ENCODE assay signal across 8 cellular contexts in the genomic region with DNA sequence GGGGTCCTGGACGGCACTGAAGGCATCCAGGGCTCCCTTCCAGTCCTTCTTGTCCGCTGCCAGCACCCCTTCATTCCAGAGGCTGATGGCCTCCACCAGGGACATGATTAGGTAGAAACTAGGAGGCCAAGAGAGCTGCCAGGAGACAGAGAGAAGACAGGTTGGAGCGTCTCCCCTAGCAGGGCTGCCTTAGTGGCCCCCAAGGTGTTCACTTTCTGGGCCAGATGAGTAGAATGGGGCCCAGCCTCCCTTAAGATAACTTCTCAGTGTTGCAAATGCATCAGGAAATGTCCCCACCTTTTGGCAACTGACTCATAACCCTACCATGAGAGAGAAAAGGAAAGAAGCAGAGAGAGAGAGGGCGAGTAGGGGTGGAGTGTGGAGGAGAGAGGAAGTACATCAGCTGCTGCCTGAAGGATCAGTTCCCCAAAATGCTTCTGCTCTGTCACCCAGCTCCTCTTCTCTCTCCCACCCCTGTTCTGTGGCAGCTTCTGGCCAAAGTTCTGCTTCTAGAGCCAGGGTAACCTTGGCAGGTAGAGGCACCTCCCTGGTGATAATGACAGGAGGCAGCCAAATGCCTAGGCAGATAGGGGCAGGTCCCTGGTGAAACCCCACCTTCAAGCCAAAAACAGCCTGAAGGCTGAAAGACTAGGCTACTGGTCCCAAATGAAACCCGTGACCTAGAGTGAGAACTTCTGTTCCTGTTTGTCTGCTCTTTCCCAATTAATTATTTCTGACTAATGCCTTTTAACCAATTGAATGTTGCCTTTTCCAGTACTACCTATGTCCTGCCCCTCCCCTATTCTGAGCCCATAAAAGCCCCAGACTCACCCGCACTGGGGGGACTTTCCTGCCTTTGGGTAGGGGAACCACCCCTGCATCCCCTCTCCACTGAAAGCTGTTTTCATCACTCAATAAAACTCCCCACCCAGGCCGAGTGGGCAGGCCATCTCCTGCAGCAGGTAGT.
DNase-seq lines count a peak whose midpoint lies in the region; ATAC-seq and TF ChIP-seq lines count a peak whose summit lies in the region.

Gene NCF2 (minus strand): TSS at position 235 of the 967 bp plus-strand sequence. CDS start 130 bp downstream, at position 105.

- H3K4me3 ChIP-seq in choroid plexus epithelial cell (ENCODE audit: low read depth, low read length) = no peak within 1 kb of the TSS

- DNase-seq in NK-92 treated with Interleukin-12 subunit alpha and Interleukin-12 subunit beta, amount 100 ng/mL, for 24 hours (lab: John Stamatoyannopoulos, UW) = peak; percentile 44
- no peak for DNase-seq in NK-92 (lab: John Stamatoyannopoulos, UW; ENCODE audit: unreplicated experiment)
- DNase-seq in NOMO-1 treated with DMSO at 0.1 percent for 48 hours (lab: John Stamatoyannopoulos, UW; ENCODE audit: unreplicated experiment) = peak; percentile 99
- peak; percentile 29 for DNase-seq in choroid plexus epithelial cell (ENCODE audit: low read depth)
- DNase-seq in pons (ENCODE audit: low spot score) = peak; percentile 88
- DNase-seq in NCI-H1092 (lab: John Stamatoyannopoulos, UW) = no peak
- DNase-seq in cerebellar cortex (ENCODE audit: low spot score) = no peak

- no peak for TF ChIP-seq CTCF in choroid plexus epithelial cell (conservative IDR thresholded peaks at IDR 0.05; ENCODE audit: low read depth, low read length)

- peak; percentile 76 for ATAC-seq in HG02759 (IDR thresholded peaks at IDR 0.05; ENCODE audit: unreplicated experiment)

Comparison
In these comparisons a context has a peak if more than half of its experiments do, and no peak if none do; other contexts are left out.
1. DNase-seq: peak in NK-92 treated with Interleukin-12 subunit alpha and Interleukin-12 subunit beta, amount 100 ng/mL, for 24 hours (single experiment), NOMO-1 treated with DMSO at 0.1 percent for 48 hours (single experiment), choroid plexus epithelial cell (single experiment) and pons (single experiment); none in NK-92 (single experiment), NCI-H1092 (single experiment) and cerebellar cortex (single experiment).